ENCODE assay signal across 11 cellular contexts in genomic region chr3:49638445-49638844, GRCh38.
DNase-seq lines count a peak whose midpoint lies in the region; ATAC-seq and TF ChIP-seq lines count a peak whose summit lies in the region.
"Had no signal": no experiment of that assay in that cellular context is flagged by ENCODE, and none has a peak within 500 bp of the region (broad histone marks: within the 10 kb centered on the region; RNA-seq: fewer than 3 reads in every experiment).

No MANE protein-coding gene starts in this region.

- no peak for ATAC-seq in HG03139 (IDR thresholded peaks at IDR 0.05; ENCODE audit: unreplicated experiment)

- CTCF ChIA-PET in GM10248 (lab: Yijun Ruan, JAX): interaction anchor here (1.1 to 2.4 kb wide), 4 partner anchors 11 to 99 kb away, joined by 3 to 7 read pairs (median 4); no protein-coding TSS in a partner anchor

- DNase-seq in AG08396 (ENCODE audit: low spot score): peak; percentile 33
- peak; percentile 30 for DNase-seq in HS-5 (ENCODE audit: low read depth)
- peak; percentile 47 for DNase-seq in amniotic epithelial cell (ENCODE audit: low read depth)
- DNase-seq in inferior parietal cortex (ENCODE audit: extremely low spot score): peak; percentile 74
- no peak for DNase-seq in GM19240 (ENCODE audit: insufficient read length, low spot score)
- no peak for DNase-seq in HuH-7 (ENCODE audit: low spot score)
- no peak for DNase-seq in GM10248 (ENCODE audit: extremely low spot score)
- DNase-seq: CD4-positive, CD25-positive, alpha-beta regulatory T cell; cortex of kidney; GOT3 had no signal

- POLR2A ChIA-PET in GM10248 (lab: Yijun Ruan, JAX): no interaction called here

- TF ChIP-seq CTCF in GM10248 (IDR thresholded peaks at IDR 0.05; ENCODE audit: control extremely low read depth, extremely low read depth, low read depth, missing control alignments): no peak

Comparison
In these comparisons a context has a peak if more than half of its experiments do, and no peak if none do; other contexts are left out.
1. DNase-seq: peak in AG08396 (single experiment), HS-5 (single experiment), amniotic epithelial cell (single experiment) and inferior parietal cortex (single experiment); none in GM19240 (single experiment), HuH-7 (single experiment) and GM10248 (single experiment).